Comparison of ENCODE assay signal across 9 cellular contexts in genomic region chr2:106638043-106638442, GRCh38.
DNase-seq lines count a peak whose midpoint lies in the region; ATAC-seq and TF ChIP-seq lines count a peak whose summit lies in the region.
"Had no signal": no experiment of that assay in that cellular context is flagged by ENCODE, and none has a peak within 500 bp of the region (broad histone marks: within the 10 kb centered on the region; RNA-seq: fewer than 3 reads in every experiment).

No MANE protein-coding gene starts in this region.

- TF ChIP-seq POLR2A in NB4 (IDR thresholded peaks at IDR 0.05; ENCODE audit: extremely low read depth, insufficient read length) (no peak), body of pancreas (IDR thresholded peaks at IDR 0.05) (no peak), upper lobe of left lung (IDR thresholded peaks at IDR 0.05) (no peak)

- H3K4me2 ChIP-seq in DND-41 (ENCODE audit: insufficient read depth, low read length): no peak overlapping the region

- H3K4me3 ChIP-seq in DND-41 (ENCODE audit: low read depth in 1 of 2, low read length in 2 of 2): no peak overlapping the region
- no peak overlapping the region for H3K4me3 ChIP-seq in NB4 (ENCODE audit: low read depth, low read length)
- H3K4me3 ChIP-seq in body of pancreas: no peak overlapping the region
- H3K4me3 ChIP-seq in upper lobe of left lung: no peak overlapping the region
- no peak overlapping the region for H3K4me3 ChIP-seq in H7 (ENCODE audit: insufficient read depth, low read depth, low read length)

- H3K9ac ChIP-seq in DND-41 (ENCODE audit: low read depth, low read length): no peak overlapping the region

- no peaks in the 10 kb centered on the region for H3K79me2 ChIP-seq in DND-41 (ENCODE audit: insufficient read depth, low read length)

- no peak for TF ChIP-seq EP300 in upper lobe of left lung (IDR thresholded peaks at IDR 0.05)

- H3K27ac ChIP-seq in DND-41 (ENCODE audit: low read length): no peak overlapping the region
- H3K27ac ChIP-seq in body of pancreas: no peak overlapping the region
- H3K27ac ChIP-seq in upper lobe of left lung: no peak overlapping the region

- H4K20me1 ChIP-seq in DND-41 (ENCODE audit: insufficient read depth, low read length): no peaks in the 10 kb centered on the region

- intact Hi-C loops in body of pancreas (cut with DNase I): no loop called here

- ATAC-seq in DND-41 (ENCODE audit: insufficient read depth, low read depth) (no peak), body of pancreas (no peak), upper lobe of left lung (ENCODE audit: low FRiP score in 2 of 2) (no peak), HG02610 (IDR thresholded peaks at IDR 0.05; ENCODE audit: unreplicated experiment) (no peak)

- H3K36me3 ChIP-seq in DND-41 (ENCODE audit: insufficient read depth, low read length) (no peaks in the 10 kb centered on the region), body of pancreas (replicated peaks in 1 of 2; ENCODE audit: insufficient read depth in 1 of 2, low read depth in 2 of 2) (no peaks in the 10 kb centered on the region), upper lobe of left lung (no peaks in the 10 kb centered on the region), H7 (replicated peaks; ENCODE audit: control insufficient read depth, insufficient read depth, low read length) (no peaks in the 10 kb centered on the region)

- WGBS in body of pancreas, 2 donors: 0% methylated on average over 1 of the region's 1 CpG
- WGBS in upper lobe of left lung, 2 donors: 0 to 4% methylated on average over 1 of the region's 1 CpG

- H3K9me3 ChIP-seq in DND-41 (ENCODE audit: insufficient read depth, low read length, severe bottlenecking) (no peaks in the 10 kb centered on the region), body of pancreas (no peaks in the 10 kb centered on the region), upper lobe of left lung (no peaks in the 10 kb centered on the region)

- DNase-seq in DND-41 (no peak), NB4 (ENCODE audit: low read depth) (peak; percentile 33), body of pancreas (no peak), middle frontal gyrus (ENCODE audit: extremely low spot score, low spot score) (peak; percentile 11), upper lobe of left lung (no peak), H7 (no peak)
- DNase-seq in activated CD4-positive, alpha-beta T cell treated with anti-CD3 and anti-CD28 coated beads, Interleukin-2, amount 50 U/mL, for 48 hours: no peak
- DNase-seq: activated naive CD8-positive, alpha-beta T cell treated with anti-CD3 and anti-CD28 coated beads, Interleukin-2, amount 10 ng/mL, durations not matched to agents 7 days and 5 days had no signal

- H2AFZ ChIP-seq in DND-41 (ENCODE audit: low read depth, low read length): no peak overlapping the region

- peaks cover 9% of the 10 kb centered on the region for H3K27me3 ChIP-seq in DND-41 (ENCODE audit: insufficient read depth, low read length, poor library complexity)
- H3K27me3 ChIP-seq in body of pancreas: no peaks in the 10 kb centered on the region
- H3K27me3 ChIP-seq in upper lobe of left lung: no peaks in the 10 kb centered on the region
- H3K27me3 ChIP-seq in H7 (ENCODE audit: control insufficient read depth, insufficient read depth, low read length): no peaks in the 10 kb centered on the region

- H3K4me1 ChIP-seq in DND-41 (ENCODE audit: insufficient read depth, low read length): no peaks in the 10 kb centered on the region
- no peaks in the 10 kb centered on the region for H3K4me1 ChIP-seq in body of pancreas
- H3K4me1 ChIP-seq in upper lobe of left lung: no peaks in the 10 kb centered on the region

- TF ChIP-seq CTCF in DND-41 (IDR thresholded peaks at IDR 0.05; ENCODE audit: borderline replicate concordance, extremely low read depth, low read length, poor library complexity, severe bottlenecking) (peak; percentile 48), NB4 (IDR thresholded peaks at IDR 0.05; ENCODE audit: low read depth, low read length) (no peak), body of pancreas (IDR thresholded peaks at IDR 0.05) (peak; percentile 8 to 50 (median 45)), upper lobe of left lung (IDR thresholded peaks at IDR 0.05) (peak in 1 of 6 experiments; percentile 10)

Comparison
In these comparisons a context has a peak if more than half of its experiments do, and no peak if none do; other contexts are left out.
1. DNase-seq: peak in NB4 (single experiment) and middle frontal gyrus (single experiment); none in DND-41 (single experiment), body of pancreas (0 of 4), upper lobe of left lung (0 of 2), H7 (single experiment) and activated CD4-positive, alpha-beta T cell treated with anti-CD3 and anti-CD28 coated beads, Interleukin-2, amount 50 U/mL, for 48 hours (0 of 2).